In the genomic region with DNA sequence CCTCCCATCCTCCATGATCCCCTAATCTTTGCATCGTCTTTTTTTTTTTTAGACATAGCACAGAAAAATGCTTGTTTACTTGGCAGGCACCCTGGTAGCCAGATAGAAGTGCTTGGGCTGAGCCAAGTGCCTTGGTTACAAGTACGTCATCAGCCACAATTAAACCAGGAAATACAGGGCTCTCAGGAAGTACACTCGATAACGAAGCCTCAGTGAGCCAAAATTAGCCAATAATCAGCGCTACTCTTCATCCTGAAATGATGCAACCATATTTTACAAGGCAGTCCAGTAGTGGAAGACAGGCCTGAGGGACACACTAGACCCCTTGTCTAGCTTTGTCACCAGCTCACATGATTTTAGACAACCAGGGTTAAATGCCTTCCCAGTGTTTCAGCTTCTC, we compare ENCODE assay signal across 10 cellular contexts.
A peak's percentile ranks its signal among the peaks of the same experiment; 100 is the strongest.
DNase-seq lines count a peak whose midpoint lies in the region; FAIRE-seq and TF ChIP-seq lines count a peak whose summit lies in the region.
"Had no signal": no experiment of that assay in that cellular context is flagged by ENCODE, and none has a peak within 500 bp of the region (broad histone marks: within the 10 kb centered on the region; RNA-seq: fewer than 3 reads in every experiment).

No MANE protein-coding gene starts in this region.

- DNase-seq in NCI-H345 (lab: John Stamatoyannopoulos, UW) (peak; percentile 43), NCI-H345 treated with DMSO at 0.1 percent for 48 hours (lab: John Stamatoyannopoulos, UW; ENCODE audit: unreplicated experiment) (no peak), astrocyte (ENCODE audit: low read depth) (peak; percentile 92), kidney glomerular epithelial cell (lab: John Stamatoyannopoulos, UW) (peak; percentile 50), uterus (peak; percentile 47 to 64), tibial nerve (ENCODE audit: low spot score in 2 of 2) (no peak), AML-193 (lab: John Stamatoyannopoulos, UW) (no peak), MV-4-11 (lab: John Stamatoyannopoulos, UW) (no peak)
- DNase-seq: naive B cell had no signal

- TF ChIP-seq CTCF in astrocyte (IDR thresholded peaks at IDR 0.05; ENCODE audit: insufficient read depth, low read depth, low read length): no peak
- TF ChIP-seq CTCF in uterus (IDR thresholded peaks at IDR 0.05): no peak
- no peak for TF ChIP-seq CTCF in tibial nerve (IDR thresholded peaks at IDR 0.05)

- H3K4me3 Mint-ChIP-seq in astrocyte (ENCODE audit: unreplicated experiment): no peak overlapping the region
- H3K4me3 Mint-ChIP-seq: naive B cell had no signal

- no peaks in the 10 kb centered on the region for H3K79me2 ChIP-seq in astrocyte (ENCODE audit: insufficient read depth, low read length)

- TF ChIP-seq POLR2A in uterus (IDR thresholded peaks at IDR 0.05) (no peak), tibial nerve (IDR thresholded peaks at IDR 0.05) (no peak)

- H3K27ac ChIP-seq in astrocyte (ENCODE audit: low read depth, low read length) (no peak overlapping the region), uterus (peak overlapping the region; percentile 51 to 54), tibial nerve (peak overlapping the region in 2 of 4 donors; percentile 42 to 74)

- peaks cover 1% of the 10 kb centered on the region for H3K9me3 Mint-ChIP-seq in astrocyte (ENCODE audit: unreplicated experiment)

- H3K9me3 ChIP-seq in astrocyte (ENCODE audit: insufficient read depth, low read depth, low read length) (no peaks in the 10 kb centered on the region), uterus (no peaks in the 10 kb centered on the region), tibial nerve (no peaks in the 10 kb centered on the region)

- H3K4me1 ChIP-seq in astrocyte (ENCODE audit: insufficient read depth, low read length) (no peaks in the 10 kb centered on the region), uterus (peaks cover 0 to 7% of the 10 kb centered on the region in 2 donors), tibial nerve (peaks cover 0 to 9% (median 2%) of the 10 kb centered on the region in 4 donors)

- no peak for FAIRE-seq in astrocyte (lab: Jason Lieb, UNC)
- FAIRE-seq: GM19239 had no signal

- H3K4me1 Mint-ChIP-seq in astrocyte (ENCODE audit: low read depth, unreplicated experiment): peaks cover 7% of the 10 kb centered on the region

- H2AFZ ChIP-seq in astrocyte (ENCODE audit: low read depth, low read length): no peak overlapping the region

- H3K36me3 ChIP-seq in astrocyte (ENCODE audit: insufficient read depth, low read length): no peaks in the 10 kb centered on the region
- no peaks in the 10 kb centered on the region for H3K36me3 ChIP-seq in uterus
- H3K36me3 ChIP-seq in tibial nerve: no peaks in the 10 kb centered on the region

- peak in 1 of 2 donors; percentile 50 for TF ChIP-seq EP300 in tibial nerve (IDR thresholded peaks at IDR 0.05)

- H4K20me1 ChIP-seq in astrocyte (ENCODE audit: insufficient read depth, low read length): no peaks in the 10 kb centered on the region

- H3K36me3 Mint-ChIP-seq in astrocyte (ENCODE audit: low read depth, unreplicated experiment): no peaks in the 10 kb centered on the region
- H3K36me3 Mint-ChIP-seq: naive B cell had no signal

- WGBS in tibial nerve, 2 donors: 30 to 35% methylated on average over 5 of the region's 5 CpGs

- intact Hi-C loops in uterus (cut with DNase I; ENCODE audit: low total_unique reads): no loop called here

- H3K4me3 ChIP-seq in astrocyte (ENCODE audit: insufficient read depth, low read depth, low read length) (no peak overlapping the region), uterus (no peak overlapping the region), tibial nerve (no peak overlapping the region)

- H3K9ac ChIP-seq in astrocyte (ENCODE audit: low read length): no peak overlapping the region

- H3K27me3 ChIP-seq in astrocyte (ENCODE audit: insufficient read depth, low read length) (no peaks in the 10 kb centered on the region), uterus (no peaks in the 10 kb centered on the region), tibial nerve (no peaks in the 10 kb centered on the region)

- H3K4me2 ChIP-seq in astrocyte (ENCODE audit: low read length): peak overlapping the region; percentile 20

- H3K27me3 Mint-ChIP-seq in astrocyte (ENCODE audit: low read depth, unreplicated experiment): peaks cover 2% of the 10 kb centered on the region

- H3K27ac Mint-ChIP-seq in astrocyte (ENCODE audit: unreplicated experiment): no peak overlapping the region
- H3K27ac Mint-ChIP-seq: naive B cell had no signal

Comparison
In these comparisons a context has a peak if more than half of its experiments do, and no peak if none do; other contexts are left out.
1. DNase-seq: peak in NCI-H345 (single experiment), astrocyte (single experiment), kidney glomerular epithelial cell (single experiment) and uterus (2 of 2); none in NCI-H345 treated with DMSO at 0.1 percent for 48 hours (single experiment), tibial nerve (0 of 2), AML-193 (0 of 2) and MV-4-11 (single experiment).